In genomic region chr20:32583581-32584045, GRCh38 we compare ENCODE assay signal across 9 cellular contexts. TPM values are rescaled to one million over a fixed set of nuclear protein-coding genes. Genes with fewer than 3 reads are reported as not detected.
DNase-seq lines count a peak whose midpoint lies in the region; ATAC-seq, FAIRE-seq and TF ChIP-seq lines count a peak whose summit lies in the region.
"Had no signal": no experiment of that assay in that cellular context is flagged by ENCODE, and none has a peak within 500 bp of the region (broad histone marks: within the 10 kb centered on the region; RNA-seq: fewer than 3 reads in every experiment).

No MANE protein-coding gene starts in this region.

- no peak overlapping the region for H2BK120ac ChIP-seq in H1 (replicated peaks; ENCODE audit: low read depth, low read length)

- no peak overlapping the region for H3K4ac ChIP-seq in H1 (replicated peaks; ENCODE audit: insufficient read length, low read depth, low read length)

- no peak overlapping the region for H2BK20ac ChIP-seq in H1 (ENCODE audit: low read length)

- H3K27me3 ChIP-seq in PC-9 (ENCODE audit: insufficient read depth, low read depth) (no peaks in the 10 kb centered on the region), H1 (replicated peaks in 1 of 4; ENCODE audit: control insufficient read depth in 3 of 4, extremely low read depth in 1 of 4, insufficient read depth in 3 of 4, low read length in 3 of 4) (peaks cover 6 to 39% (median 34%) of the 10 kb centered on the region in 4 experiments), pancreas (no peaks in the 10 kb centered on the region)

- H4K91ac ChIP-seq in H1 (replicated peaks; ENCODE audit: insufficient read length, low read length): no peak overlapping the region

- ATAC-seq in pancreas: peak in 2 of 4 donors; percentile 15 to 33
- ATAC-seq in GM18498 (IDR thresholded peaks at IDR 0.05; ENCODE audit: unreplicated experiment): no peak
- no peak for ATAC-seq in GM18505 (IDR thresholded peaks at IDR 0.05; ENCODE audit: unreplicated experiment)
- ATAC-seq in GM19324 (IDR thresholded peaks at IDR 0.05; ENCODE audit: low FRiP score, unreplicated experiment): no peak

- POLR2A ChIA-PET in PC-9 (lab: Charles Lee; ENCODE audit: unreplicated experiment) (interaction anchor here (0.6 kb wide), 1 partner anchor 46 kb away, joined by 3 read pairs; no protein-coding TSS in a partner anchor), H1 (lab: Charles Lee; ENCODE audit: partially characterized antibody) (no interaction called here)

- H2AFZ ChIP-seq in PC-9: no peak overlapping the region
- H2AFZ ChIP-seq in H1 (ENCODE audit: low read length): no peak overlapping the region

- H3K79me1 ChIP-seq in H1 (ENCODE audit: low read depth, low read length): peaks cover 2% of the 10 kb centered on the region; the same call in 1 of the 2 replicates

- H2BK12ac ChIP-seq in H1 (ENCODE audit: low read depth, low read length): no peak overlapping the region

- H3F3A ChIP-seq in PC-9 (ENCODE audit: insufficient read depth, low read depth): peaks cover 35% of the 10 kb centered on the region

- no TSS peak for BruUV-seq in PC-9 (replicated peaks; lab: Mats Ljungman, UMichigan)

- peaks cover 2% of the 10 kb centered on the region; the same call in 1 of the 2 replicates for H3K4me1 ChIP-seq in PC-9 (replicated peaks; ENCODE audit: insufficient read depth)
- H3K4me1 ChIP-seq in H1 (replicated peaks in 1 of 4; ENCODE audit: control insufficient read depth in 3 of 4, insufficient read depth in 4 of 4, low read length in 3 of 4): peaks cover 0 to 21% (median 14%) of the 10 kb centered on the region in 4 experiments; a peak in 6 of 7 replicates
- peaks cover 0 to 4% (median 0%) of the 10 kb centered on the region in 3 donors for H3K4me1 ChIP-seq in pancreas

- no peak overlapping the region for H3K18ac ChIP-seq in H1 (ENCODE audit: extremely low read depth, low read length)

- no peak overlapping the region for H2BK15ac ChIP-seq in H1 (ENCODE audit: low read length)

- no peak overlapping the region for H3K27ac ChIP-seq in PC-9
- H3K27ac ChIP-seq in H1 (ENCODE audit: low read depth, low read length): no peak overlapping the region
- H3K27ac ChIP-seq in pancreas: no peak overlapping the region

- H3K79me2 ChIP-seq in PC-9 (ENCODE audit: low read depth): peaks cover 11% of the 10 kb centered on the region; the same call in 1 of the 2 replicates
- no peaks in the 10 kb centered on the region for H3K79me2 ChIP-seq in H1 (ENCODE audit: control insufficient read depth in 1 of 2, insufficient read depth in 2 of 2, low read length in 2 of 2)

- TF ChIP-seq POLR2A in H1 (IDR thresholded peaks at IDR 0.05; ENCODE audit: control extremely low read depth in 1 of 2, low read depth in 2 of 2, low read length in 2 of 2): no peak
- TF ChIP-seq POLR2A in GM18505 (IDR thresholded peaks at IDR 0.05; ENCODE audit: borderline replicate concordance, extremely low read depth, insufficient read depth, insufficient read length): no peak

- H3K9me3 ChIP-seq in PC-9 (ENCODE audit: insufficient read depth, low read depth) (no peaks in the 10 kb centered on the region), H1 (ENCODE audit: insufficient read depth in 2 of 2, low read depth in 1 of 2, low read length in 1 of 2) (no peaks in the 10 kb centered on the region), pancreas (no peaks in the 10 kb centered on the region)

- TF ChIP-seq EP300 in H1 (IDR thresholded peaks at IDR 0.05; ENCODE audit: borderline replicate concordance in 1 of 2, low read depth in 2 of 2, low read length in 2 of 2): no peak

- no peak overlapping the region for H3K23ac ChIP-seq in H1 (ENCODE audit: insufficient read length)

- H3K56ac ChIP-seq in H1 (replicated peaks; ENCODE audit: insufficient read length, low read depth, low read length): no peak overlapping the region

- no peaks in the 10 kb centered on the region for H3K9me2 ChIP-seq in PC-9 (ENCODE audit: insufficient read depth)

- WGBS in H1 (ENCODE audit: extremely low coverage in 1 of 2, insufficient coverage in 1 of 2, insufficient read length in 1 of 2, insufficient replicate concordance in 2 of 2, low coverage in 1 of 2, low lambda C conversion rate in 2 of 2, missing lambda C conversion rate in 1 of 2), 2 experiments: no CpG with 5 or more reads among the region's 49 CpGs
- 0 to 1% methylated on average over 1 to 42 of the region's 49 CpGs for WGBS in pancreas, 2 donors

- H2BK5ac ChIP-seq in H1 (ENCODE audit: low read depth, low read length): no peak overlapping the region

- 0 out of 2 replicates have a peak, but pooled peaks cover 9% of the 10 kb centered on the region for H4K20me1 ChIP-seq in PC-9 (ENCODE audit: insufficient read depth)
- H4K20me1 ChIP-seq in H1 (replicated peaks in 1 of 2; ENCODE audit: control insufficient read depth in 1 of 2, insufficient read depth in 2 of 2, low read length in 2 of 2): peaks cover 0 to 1% of the 10 kb centered on the region in 2 experiments

- H3K4me3 ChIP-seq in PC-9: peak overlapping the region; percentile 95; the same call in 1 of the 2 replicates
- peak overlapping the region in 2 of 4 experiments; percentile 52 to 69; a peak in 3 of 8 replicates for H3K4me3 ChIP-seq in H1 (ENCODE audit: extremely low read depth in 1 of 4, insufficient read depth in 2 of 4, low read depth in 3 of 4, low read length in 4 of 4)
- H3K4me3 ChIP-seq in pancreas: peak overlapping the region; percentile 18 to 61 (median 47)

- CTCF ChIA-PET in PC-9 (lab: Charles Lee) (interaction anchor here (1.0 kb wide), 1 partner anchor 61 kb away, joined by 4 read pairs; no protein-coding TSS in a partner anchor), H1 (lab: Charles Lee; ENCODE audit: partially characterized antibody) (no interaction called here)

- TF ChIP-seq RAD21 in H1 (IDR thresholded peaks at IDR 0.05 in 1 of 2, conservative IDR thresholded peaks at IDR 0.05 in 1 of 2; ENCODE audit: low read depth in 2 of 2, low read length in 2 of 2): no peak

- TF ChIP-seq CTCF in PC-9 (conservative IDR thresholded peaks at IDR 0.05) (no peak), H1 (IDR thresholded peaks at IDR 0.05; ENCODE audit: control extremely low read depth in 1 of 3, insufficient read depth in 1 of 3, low read depth in 1 of 3, low read length in 3 of 3) (no peak), pancreas (IDR thresholded peaks at IDR 0.05) (no peak)

- DNase-seq in GM03348 (ENCODE audit: low spot score) (peak; percentile 35), PC-9 (peak in 1 of 2 experiments; percentile 33), H1 (ENCODE audit: low read depth in 1 of 2, low spot score in 2 of 2) (no peak), pancreas (no peak)
- no peak for DNase-seq in stimulated activated CD8-positive, alpha-beta memory T cell treated with anti-CD3 and anti-CD28 coated beads, Interleukin-4, amount 100 ng/mL, for 48 hours
- DNase-seq: NCI-H1105 had no signal

- H2AK5ac ChIP-seq in H1 (ENCODE audit: low read depth, low read length): no peak overlapping the region

- H3K9ac ChIP-seq in H1 (replicated peaks in 1 of 4; ENCODE audit: extremely low read depth in 1 of 4, low read depth in 3 of 4, low read length in 3 of 4): no peak overlapping the region

- H3K36me3 ChIP-seq in PC-9 (ENCODE audit: low read depth) (no peaks in the 10 kb centered on the region), H1 (ENCODE audit: control insufficient read depth in 2 of 4, insufficient read depth in 4 of 4, low read length in 3 of 4) (no peaks in the 10 kb centered on the region), pancreas (no peaks in the 10 kb centered on the region)

- H3K4me2 ChIP-seq in PC-9 (peak overlapping the region; percentile 56; the same call in 1 of the 2 replicates), H1 (ENCODE audit: insufficient read depth in 1 of 2, low read depth in 2 of 2, low read length in 2 of 2) (peak overlapping the region; percentile 13 to 71; a peak in 2 of 4 replicates)

- no peak overlapping the region for H3K14ac ChIP-seq in H1 (ENCODE audit: insufficient read length)

- intact Hi-C loops in PC-9 (cut with micrococcal nuclease; ENCODE audit: unreplicated experiment) (loop anchor here (2.0 kb wide), 1 partner anchor 47 kb away; no protein-coding TSS in a partner anchor), pancreas (cut with DNase I) (no loop called here)

- no peak for FAIRE-seq in H1 (lab: Jason Lieb, UNC)
- no peak for FAIRE-seq in pancreas (lab: Jason Lieb, UNC)

- no peak overlapping the region for H4K8ac ChIP-seq in H1 (ENCODE audit: extremely low read depth, insufficient read depth, low read length)

- H4K5ac ChIP-seq in H1 (ENCODE audit: insufficient read length, low read depth, low read length): no peak overlapping the region

- peaks cover 9% of the 10 kb centered on the region; the same call in 1 of the 2 replicates for H3K23me2 ChIP-seq in H1 (ENCODE audit: low read depth, low read length)

TF ChIP-seq in H1, 55 proteins besides CTCF, POLR2A, EP300 and RAD21:
- TF ChIP-seq NRF1 (IDR thresholded peaks at IDR 0.05; ENCODE audit: low read depth, low read length) (no peak), RXRA (IDR thresholded peaks at IDR 0.05; ENCODE audit: insufficient read depth, low read depth, low read length) (no peak), SP1 (IDR thresholded peaks at IDR 0.05; ENCODE audit: low read depth, low read length) (no peak), SIX5 (IDR thresholded peaks at IDR 0.05; ENCODE audit: low read depth, low read length) (no peak), CBX5 (IDR thresholded peaks at IDR 0.05; ENCODE audit: low read depth, low read length) (no peak), TBP (IDR thresholded peaks at IDR 0.05; ENCODE audit: low read depth, low read length) (no peak), JUN (IDR thresholded peaks at IDR 0.05; ENCODE audit: low read depth, low read length) (no peak), SAP30 (IDR thresholded peaks at IDR 0.05; ENCODE audit: insufficient read depth, insufficient replicate concordance, low read length) (no peak)

RNA-seq across cellular contexts. Expression of gene NOL4L, which starts 1.5 kb away (rescaled TPM):
- total RNA-seq in PC-9 (2021): 40.9 and 44.0 TPM in 2 replicates
- 23.5 and 23.7 TPM in 2 replicates for total RNA-seq in H1 (2021; fragmentation: NEBNext Ultra II Directional; extraction: Animal tissue kit (Norgen Biotek cat#: 25700))
- 15.3 and 24.9 TPM in 2 replicates for polyA plus RNA-seq in H1 (2011; rRNA removed)
- polyA plus RNA-seq in H1 (2011; cell fraction: cytosol; rRNA removed): 11.7 TPM
- 37.7 TPM for polyA plus RNA-seq in H1 (2011; cell fraction: nucleus; rRNA removed)
- polyA plus RNA-seq in H1 (2012, experiment 1 of 2): 18.6 to 23.1 TPM (median 21.2 TPM) in 4 replicates
- 15.5 TPM for polyA plus RNA-seq in H1 (2012, experiment 2 of 2)
- 16.7 TPM for polyA plus RNA-seq in H1 (2013, experiment 1 of 2)
- 18.6 TPM for polyA plus RNA-seq in H1 (2013, experiment 2 of 2)
- 8.1 and 8.9 TPM in 2 replicates for polyA minus RNA-seq in H1 (2011; rRNA and poly(A)+ RNA removed)
- 14.1 TPM for polyA minus RNA-seq in H1 (2011; cell fraction: cytosol; rRNA and poly(A)+ RNA removed)
- polyA minus RNA-seq in H1 (2011; cell fraction: nucleus; rRNA and poly(A)+ RNA removed): 14.4 TPM
- total RNA-seq in pancreas: 10 to 100 TPM in 4 of 6 donors, 1 to 10 TPM in 2; 8.7 to 14.5 (median 10.2) TPM
- polyA plus RNA-seq in pancreas: 10 to 100 TPM; 10.2 to 13.2 TPM
